21 cellular contexts compared by ENCODE assay signal in genomic region chr20:21796059-21796458, GRCh38.
DNase-seq lines count a peak whose midpoint lies in the region; ATAC-seq and TF ChIP-seq lines count a peak whose summit lies in the region.
"Had no signal": no experiment of that assay in that cellular context is flagged by ENCODE, and none has a peak within 500 bp of the region (broad histone marks: within the 10 kb centered on the region; RNA-seq: fewer than 3 reads in every experiment).

No MANE protein-coding gene starts in this region.

- DNase-seq in activated CD4-positive, alpha-beta T cell treated with anti-CD3 and anti-CD28 coated beads for 36 hours: peak; percentile 10
- DNase-seq in activated CD4-positive, alpha-beta T cell treated with anti-CD3 and anti-CD28 coated beads, Interleukin-2, amount 50 U/mL, for 4 hours: no peak
- peak; percentile 7 for DNase-seq in GM23248
- DNase-seq in OCI-LY7 (ENCODE audit: low spot score): peak; percentile 4
- peak; percentile 25 for DNase-seq in neural progenitor cell (ENCODE audit: low spot score)
- no peak for DNase-seq in LoVo (ENCODE audit: low spot score)
- no peak for DNase-seq in hepatocyte (ENCODE audit: low spot score)
- DNase-seq: activated CD4-positive, CD25-positive, alpha-beta regulatory T cell; activated T-cell treated with anti-CD3 and anti-CD28 coated beads, Interleukin-2, amount 50 U/mL, for 72 hours; amniotic stem cell; colonic mucosa; HCEC 1CT; heart left ventricle; left colon; naive B cell; NCI-H1105; stimulated activated CD4-positive, alpha-beta T cell treated with anti-CD3 and anti-CD28 coated beads, Interleukin-4, amount 100 ng/mL, for 4 hours; stimulated activated naive B cell treated with anti-CD40 and anti-IgM and Interleukin-4, amounts not matched to agents 10 μg/mL and 1 μg/mL and 100 μg/mL, for 72 hours had no signal

- no peaks in the 10 kb centered on the region for H3K9me3 ChIP-seq in GM23248 (ENCODE audit: low read depth)
- no peaks in the 10 kb centered on the region for H3K9me3 ChIP-seq in OCI-LY7 (ENCODE audit: low read length)
- no peaks in the 10 kb centered on the region for H3K9me3 ChIP-seq in neural progenitor cell (ENCODE audit: low read depth)
- H3K9me3 ChIP-seq in hepatocyte (ENCODE audit: low read depth): no peaks in the 10 kb centered on the region
- H3K9me3 ChIP-seq: colonic mucosa, heart left ventricle, right atrium auricular region had no signal

- BruUV-seq in OCI-LY7 (replicated peaks; lab: Mats Ljungman, UMichigan): no TSS peak

- H3K9me2 ChIP-seq in GM23248 (ENCODE audit: insufficient read depth) (no peaks in the 10 kb centered on the region), OCI-LY7 (ENCODE audit: insufficient read depth, low read length) (no peaks in the 10 kb centered on the region), hepatocyte (replicated peaks; ENCODE audit: insufficient read depth) (no peaks in the 10 kb centered on the region)

- no peak overlapping the region for H3K9ac ChIP-seq in GM23248
- H3K9ac ChIP-seq in neural progenitor cell: no peak overlapping the region

- 15 to 22% methylated on average over 1 of the region's 1 CpG for WGBS in GM23248 (ENCODE audit: low coverage in 1 of 2, low lambda C conversion rate in 2 of 2, missing lambda C conversion rate in 2 of 2), 2 experiments
- 71% methylated on average over 1 of the region's 1 CpG for WGBS in hepatocyte (ENCODE audit: low lambda C conversion rate, missing lambda C conversion rate)

- no peak overlapping the region for H3K27ac Mint-ChIP-seq in activated CD4-positive, alpha-beta T cell treated with anti-CD3 and anti-CD28 coated beads for 36 hours
- no peak overlapping the region for H3K27ac Mint-ChIP-seq in neural progenitor cell
- H3K27ac Mint-ChIP-seq: activated T-cell treated with anti-CD3 and anti-CD28 coated beads, Interleukin-2, amount 50 U/mL, for 72 hours; naive B cell; stimulated activated naive B cell treated with anti-CD40 and anti-IgM and Interleukin-4, amounts not matched to agents 10 μg/mL and 1 μg/mL and 100 μg/mL, for 72 hours had no signal

- TF ChIP-seq CTCF in OCI-LY7 (conservative IDR thresholded peaks at IDR 0.05; ENCODE audit: low read length): peak; percentile 70
- TF ChIP-seq CTCF in neural progenitor cell (IDR thresholded peaks at IDR 0.05): peak; percentile 44
- no peak for TF ChIP-seq CTCF in hepatocyte (IDR thresholded peaks at IDR 0.05; ENCODE audit: poor library complexity)

- H3K27me3 Mint-ChIP-seq in activated CD4-positive, alpha-beta T cell treated with anti-CD3 and anti-CD28 coated beads for 36 hours: peaks cover 3% of the 10 kb centered on the region
- peaks cover 10% of the 10 kb centered on the region for H3K27me3 Mint-ChIP-seq in neural progenitor cell (ENCODE audit: insufficient read depth, low read depth)

- POLR2A ChIA-PET in activated CD4-positive, alpha-beta T cell treated with anti-CD3 and anti-CD28 coated beads for 36 hours (lab: Charles Lee): no interaction called here
- POLR2A ChIA-PET in OCI-LY7 (lab: Charles Lee): no interaction called here

- H3K4me3 Mint-ChIP-seq in activated CD4-positive, alpha-beta T cell treated with anti-CD3 and anti-CD28 coated beads for 36 hours: no peak overlapping the region
- H3K4me3 Mint-ChIP-seq in neural progenitor cell: no peak overlapping the region
- H3K4me3 Mint-ChIP-seq: activated T-cell treated with anti-CD3 and anti-CD28 coated beads, Interleukin-2, amount 50 U/mL, for 72 hours; naive B cell; stimulated activated naive B cell treated with anti-CD40 and anti-IgM and Interleukin-4, amounts not matched to agents 10 μg/mL and 1 μg/mL and 100 μg/mL, for 72 hours had no signal

- H4K20me1 ChIP-seq in GM23248 (ENCODE audit: insufficient read depth) (no peaks in the 10 kb centered on the region), OCI-LY7 (ENCODE audit: insufficient read depth, low read length) (no peaks in the 10 kb centered on the region), neural progenitor cell (ENCODE audit: low read depth) (no peaks in the 10 kb centered on the region), hepatocyte (ENCODE audit: insufficient read depth, poor library complexity, severe bottlenecking) (no peaks in the 10 kb centered on the region)

- no peaks in the 10 kb centered on the region for H3F3A ChIP-seq in GM23248 (ENCODE audit: insufficient read depth)
- no peaks in the 10 kb centered on the region for H3F3A ChIP-seq in neural progenitor cell (ENCODE audit: low read depth)

- H3K9me3 Mint-ChIP-seq in activated CD4-positive, alpha-beta T cell treated with anti-CD3 and anti-CD28 coated beads for 36 hours (ENCODE audit: low read depth): peaks cover 6% of the 10 kb centered on the region
- no peaks in the 10 kb centered on the region for H3K9me3 Mint-ChIP-seq in neural progenitor cell

- no peaks in the 10 kb centered on the region for H3K36me3 Mint-ChIP-seq in activated CD4-positive, alpha-beta T cell treated with anti-CD3 and anti-CD28 coated beads for 36 hours (ENCODE audit: low read depth)
- H3K36me3 Mint-ChIP-seq in neural progenitor cell: no peaks in the 10 kb centered on the region
- H3K36me3 Mint-ChIP-seq: stimulated activated naive B cell treated with anti-CD40 and anti-IgM and Interleukin-4, amounts not matched to agents 10 μg/mL and 1 μg/mL and 100 μg/mL, for 72 hours had no signal

- H3K4me1 Mint-ChIP-seq in activated CD4-positive, alpha-beta T cell treated with anti-CD3 and anti-CD28 coated beads for 36 hours: no peaks in the 10 kb centered on the region
- no peaks in the 10 kb centered on the region for H3K4me1 Mint-ChIP-seq in neural progenitor cell
- H3K4me1 Mint-ChIP-seq: naive B cell; stimulated activated naive B cell treated with anti-CD40 and anti-IgM and Interleukin-4, amounts not matched to agents 10 μg/mL and 1 μg/mL and 100 μg/mL, for 72 hours had no signal

- H3K27ac ChIP-seq in GM23248 (no peak overlapping the region), OCI-LY7 (ENCODE audit: low read depth, low read length, poor library complexity, severe bottlenecking) (no peak overlapping the region), neural progenitor cell (no peak overlapping the region), hepatocyte (no peak overlapping the region)
- H3K27ac ChIP-seq: colonic mucosa, heart left ventricle, right atrium auricular region, SK-N-MC had no signal

- no peak overlapping the region for H3K4me3 ChIP-seq in GM23248
- H3K4me3 ChIP-seq in OCI-LY7 (ENCODE audit: low read depth, low read length, poor library complexity, severe bottlenecking): no peak overlapping the region
- no peak overlapping the region for H3K4me3 ChIP-seq in neural progenitor cell
- no peak overlapping the region for H3K4me3 ChIP-seq in hepatocyte
- H3K4me3 ChIP-seq: colonic mucosa, heart left ventricle, right atrium auricular region, SK-N-MC had no signal

- H3K27me3 ChIP-seq in GM23248 (replicated peaks; ENCODE audit: insufficient read depth) (no peaks in the 10 kb centered on the region), neural progenitor cell (no peaks in the 10 kb centered on the region), hepatocyte (no peaks in the 10 kb centered on the region)
- H3K27me3 ChIP-seq: colonic mucosa, right atrium auricular region had no signal

- CTCF ChIA-PET in activated CD4-positive, alpha-beta T cell treated with anti-CD3 and anti-CD28 coated beads for 36 hours (lab: Charles Lee): no interaction called here
- CTCF ChIA-PET in OCI-LY7 (lab: Charles Lee; ENCODE audit: unreplicated experiment): no interaction called here

- H2AFZ ChIP-seq in GM23248: no peak overlapping the region
- H2AFZ ChIP-seq in OCI-LY7 (ENCODE audit: low read length): no peak overlapping the region
- no peak overlapping the region for H2AFZ ChIP-seq in neural progenitor cell (replicated peaks)
- H2AFZ ChIP-seq in hepatocyte: no peak overlapping the region

- H3K36me3 ChIP-seq in GM23248 (ENCODE audit: low read depth) (no peaks in the 10 kb centered on the region), OCI-LY7 (ENCODE audit: insufficient read depth, low read length) (no peaks in the 10 kb centered on the region), neural progenitor cell (no peaks in the 10 kb centered on the region), hepatocyte (replicated peaks; ENCODE audit: insufficient read depth, low read depth) (no peaks in the 10 kb centered on the region)
- H3K36me3 ChIP-seq: colonic mucosa, heart left ventricle, right atrium auricular region had no signal

- H3K4me2 ChIP-seq in GM23248 (ENCODE audit: unreplicated experiment) (no peak overlapping the region), OCI-LY7 (ENCODE audit: low read length) (no peak overlapping the region), neural progenitor cell (no peak overlapping the region), hepatocyte (no peak overlapping the region)

- intact Hi-C loops in activated CD4-positive, alpha-beta T cell treated with anti-CD3 and anti-CD28 coated beads for 36 hours (cut with DNase I, micrococcal nuclease): no loop called here
- intact Hi-C loops in OCI-LY7 (cut with micrococcal nuclease; ENCODE audit: unreplicated experiment): no loop called here

- no peak for ATAC-seq in activated CD4-positive, alpha-beta T cell treated with anti-CD3 and anti-CD28 coated beads for 36 hours
- no peak for ATAC-seq in GM19467 (IDR thresholded peaks at IDR 0.05; ENCODE audit: unreplicated experiment)
- ATAC-seq: activated T-cell treated with anti-CD3 and anti-CD28 coated beads, Interleukin-2, amount 50 U/mL, for 72 hours; heart left ventricle; left colon; stimulated activated naive B cell treated with anti-CD40 and anti-IgM and Interleukin-4, amounts not matched to agents 10 μg/mL and 1 μg/mL and 100 μg/mL, for 72 hours had no signal

- H3K4me1 ChIP-seq in GM23248 (ENCODE audit: insufficient read depth) (no peaks in the 10 kb centered on the region), OCI-LY7 (ENCODE audit: insufficient read depth, low read length, poor library complexity, severe bottlenecking) (no peaks in the 10 kb centered on the region), neural progenitor cell (no peaks in the 10 kb centered on the region), hepatocyte (ENCODE audit: insufficient read depth) (no peaks in the 10 kb centered on the region)
- H3K4me1 ChIP-seq: colonic mucosa, heart left ventricle, right atrium auricular region had no signal

- in situ Hi-C loops in GM23248 (cut with MboI): no loop called here

- no peaks in the 10 kb centered on the region for H3K79me2 ChIP-seq in GM23248 (ENCODE audit: insufficient read depth)
- H3K79me2 ChIP-seq in OCI-LY7 (ENCODE audit: insufficient read depth, low read depth, low read length): no peaks in the 10 kb centered on the region
- H3K79me2 ChIP-seq in neural progenitor cell (ENCODE audit: low read depth): no peaks in the 10 kb centered on the region
- no peaks in the 10 kb centered on the region for H3K79me2 ChIP-seq in hepatocyte

Comparison
In these comparisons a context has a peak if more than half of its experiments do, and no peak if none do; other contexts are left out.
1. DNase-seq: peak in activated CD4-positive, alpha-beta T cell treated with anti-CD3 and anti-CD28 coated beads for 36 hours (single experiment), GM23248 (single experiment), OCI-LY7 (single experiment) and neural progenitor cell (single experiment); none in activated CD4-positive, alpha-beta T cell treated with anti-CD3 and anti-CD28 coated beads, Interleukin-2, amount 50 U/mL, for 4 hours (0 of 2), LoVo (single experiment) and hepatocyte (single experiment).